Comparison of ENCODE assay signal across 12 cellular contexts in genomic region chr3:119588112-119588511, GRCh38. TPM values are rescaled to one million over a fixed set of nuclear protein-coding genes. Genes with fewer than 3 reads are reported as not detected.
A peak's percentile ranks its signal among the peaks of the same experiment; 100 is the strongest.
DNase-seq lines count a peak whose midpoint lies in the region; ATAC-seq, FAIRE-seq and TF ChIP-seq lines count a peak whose summit lies in the region.
"Had no signal": no experiment of that assay in that cellular context is flagged by ENCODE, and none has a peak within 500 bp of the region (broad histone marks: within the 10 kb centered on the region; RNA-seq: fewer than 3 reads in every experiment).

No MANE protein-coding gene starts in this region.

- no peak overlapping the region for H3K4me3 ChIP-seq in adrenal gland
- H3K4me3 ChIP-seq in small intestine (ENCODE audit: low read depth in 1 of 2, low read length in 2 of 2): no peak overlapping the region
- H3K4me3 ChIP-seq: gastroesophageal sphincter had no signal

- peak overlapping the region in 2 of 5 donors; percentile 43 to 47 for H3K27ac ChIP-seq in adrenal gland
- H3K27ac ChIP-seq in small intestine (ENCODE audit: low read depth in 1 of 2, low read length in 1 of 2): no peak overlapping the region
- H3K27ac ChIP-seq: gastroesophageal sphincter, VCaP had no signal

- H3K27me3 ChIP-seq in adrenal gland: no peaks in the 10 kb centered on the region
- H3K27me3 ChIP-seq in small intestine (ENCODE audit: control insufficient read depth in 2 of 2, insufficient read depth in 2 of 2, low read length in 2 of 2): no peaks in the 10 kb centered on the region
- H3K27me3 ChIP-seq: gastroesophageal sphincter had no signal

- FAIRE-seq in GM12891 (lab: Jason Lieb, UNC) (peak; percentile 85), small intestine (lab: Jason Lieb, UNC) (no peak)

- H3K36me3 ChIP-seq in adrenal gland (replicated peaks in 1 of 2): no peaks in the 10 kb centered on the region
- H3K36me3 ChIP-seq in small intestine (ENCODE audit: control insufficient read depth in 2 of 2, insufficient read depth in 2 of 2, low read length in 2 of 2): no peaks in the 10 kb centered on the region

- WGBS in adrenal gland, 4 donors: 68 to 74% (median 71%) methylated on average over 3 of the region's 3 CpGs
- 43 to 61% (median 43%) methylated on average over 3 of the region's 3 CpGs for WGBS in small intestine, 3 donors

- TF ChIP-seq POLR2A in GM12891 (IDR thresholded peaks at IDR 0.05; ENCODE audit: low read depth, low read length) (no peak), adrenal gland (IDR thresholded peaks at IDR 0.05) (no peak)

- DNase-seq in GM12891 (ENCODE audit: insufficient read length, low spot score) (no peak), adrenal gland (peak; percentile 35 to 74 (median 50)), small intestine (peak; percentile 46), NCI-H2171 treated with DMSO at 0.1 percent for 48 hours (lab: John Stamatoyannopoulos, UW) (no peak), NCI-H345 (lab: John Stamatoyannopoulos, UW) (no peak), NCI-H748 treated with DMSO at 0.1 percent for 48 hours (lab: John Stamatoyannopoulos, UW) (no peak)
- DNase-seq in activated CD4-positive, alpha-beta T cell treated with anti-CD3 and anti-CD28 coated beads for 1 hour: no peak
- DNase-seq: HFFc6 had no signal

- intact Hi-C loops in adrenal gland (cut with DNase I): no loop called here

- peak; percentile 61 for ATAC-seq in HG03175 (IDR thresholded peaks at IDR 0.05; ENCODE audit: unreplicated experiment)
- ATAC-seq: gastroesophageal sphincter had no signal

- H3K9me3 ChIP-seq in adrenal gland (replicated peaks in 1 of 3): no peaks in the 10 kb centered on the region
- no peaks in the 10 kb centered on the region for H3K9me3 ChIP-seq in small intestine (ENCODE audit: control insufficient read depth, low read depth)
- H3K9me3 ChIP-seq: gastroesophageal sphincter had no signal

- no peak for TF ChIP-seq CTCF in adrenal gland (IDR thresholded peaks at IDR 0.05)

- H3K4me1 ChIP-seq in adrenal gland (replicated peaks in 1 of 2): no peaks in the 10 kb centered on the region
- H3K4me1 ChIP-seq in small intestine (ENCODE audit: control insufficient read depth in 2 of 2, insufficient read depth in 1 of 2, low read depth in 1 of 2, low read length in 1 of 2): no peaks in the 10 kb centered on the region
- H3K4me1 ChIP-seq: gastroesophageal sphincter had no signal

TF ChIP-seq in GM12891, 5 proteins besides CTCF, POLR2A, EP300 and RAD21:
- TF ChIP-seq TAF1 (IDR thresholded peaks at IDR 0.05; ENCODE audit: low read depth, low read length) (no peak), SPI1 (IDR thresholded peaks at IDR 0.05; ENCODE audit: low read depth, low read length) (peak; percentile 96), POU2F2 (IDR thresholded peaks at IDR 0.05; ENCODE audit: low read depth, low read length) (peak; percentile 88; the same call in 1 of the 2 replicates), PAX5 (IDR thresholded peaks at IDR 0.05; ENCODE audit: insufficient read depth, low read length, severe bottlenecking) (no peak), POLR2AphosphoS5 (IDR thresholded peaks at IDR 0.05; ENCODE audit: low read depth, low read length) (no peak)

RNA-seq across cellular contexts. Expression of gene ADPRH, which starts 8.8 kb away (rescaled TPM):
- 18.0 TPM for polyA plus RNA-seq in GM12891 (2012; ENCODE audit: low read depth, missing spikeins)
- 10 to 100 TPM; 11.1 to 15.3 (median 13.8) TPM for total RNA-seq in adrenal gland
- 10 to 100 TPM in 1 of 3 donors, 1 to 10 TPM in 2; 3.5 to 13.5 (median 6.6) TPM for polyA plus RNA-seq in adrenal gland
- polyA plus RNA-seq in small intestine: 1 to 10 TPM in 2 of 3 donors, under 1 TPM in 1; 0.89 to 5.4 (median 1.4) TPM

RNA-seq across cellular contexts. Expression of gene PLA1A, which starts 9.6 kb away (rescaled TPM):
- polyA plus RNA-seq in GM12891 (2012; ENCODE audit: low read depth, missing spikeins): 4.9 TPM
- total RNA-seq in adrenal gland: 1 to 10 TPM in 2 of 8 donors, under 1 TPM in 6; 0.28 to 1.4 (median 0.72) TPM
- polyA plus RNA-seq in adrenal gland (1 to 10 TPM in 2 of 3 donors, under 1 TPM in 1; 0.53 to 2.0 (median 1.4) TPM), small intestine (1 to 10 TPM in 1 of 3 donors, not detected in 2; 5.0 TPM)
- total RNA-seq: HFFc6 had no signal
- polyA plus RNA-seq: neural cell had no signal

RNA-seq across cellular contexts. Expression of gene CD80, which starts 28.7 kb away (rescaled TPM):
- polyA plus RNA-seq in GM12891 (2012; ENCODE audit: low read depth, missing spikeins): 38.7 TPM
- 1 to 10 TPM in 2 of 8 donors, under 1 TPM in 5, not detected in 1; 0.28 to 2.0 (median 0.79) TPM for total RNA-seq in adrenal gland
- under 1 TPM; 0.07 to 0.55 (median 0.16) TPM for polyA plus RNA-seq in adrenal gland
- polyA plus RNA-seq in small intestine: under 1 TPM in 2 of 3 donors, not detected in 1; 0.21 to 0.27 TPM
- total RNA-seq: HFFc6 had no signal
- polyA plus RNA-seq: neural cell had no signal

Comparison
In these comparisons a context has a peak if more than half of its experiments do, and no peak if none do; other contexts are left out.
1. DNase-seq: peak in adrenal gland (7 of 7) and small intestine (single experiment); none in GM12891 (single experiment), NCI-H2171 treated with DMSO at 0.1 percent for 48 hours (single experiment), NCI-H345 (single experiment), NCI-H748 treated with DMSO at 0.1 percent for 48 hours (single experiment) and activated CD4-positive, alpha-beta T cell treated with anti-CD3 and anti-CD28 coated beads for 1 hour (single experiment).